ENCODE assay signal across 1 cellular context in the genomic region with DNA sequence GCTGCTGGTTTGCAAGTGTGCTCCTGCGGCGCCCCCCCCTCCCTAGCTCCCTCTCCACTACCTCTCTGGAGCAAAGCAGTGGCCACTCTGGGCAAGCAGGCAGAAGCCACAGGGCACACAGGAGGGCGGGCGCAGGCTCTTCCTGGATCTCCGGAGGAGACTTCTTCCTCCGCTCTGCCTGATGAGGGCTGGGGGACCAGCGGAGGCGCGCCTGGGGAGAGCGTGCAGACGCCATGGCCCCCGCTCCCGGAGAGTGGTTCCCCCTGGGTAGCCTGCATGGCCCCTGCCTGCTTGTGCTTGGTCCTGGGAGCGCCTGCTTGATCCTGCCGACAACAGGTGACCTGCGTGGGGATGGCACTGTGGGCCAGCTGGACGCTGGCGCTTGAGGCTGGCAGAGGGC.
TF ChIP-seq lines count a peak whose summit lies in the region.

No MANE protein-coding gene starts in this region.

TF ChIP-seq in WTC11, 78 proteins besides CTCF, POLR2A, EP300 and RAD21 (continued from another document):
- TF ChIP-seq, protein P1, sequence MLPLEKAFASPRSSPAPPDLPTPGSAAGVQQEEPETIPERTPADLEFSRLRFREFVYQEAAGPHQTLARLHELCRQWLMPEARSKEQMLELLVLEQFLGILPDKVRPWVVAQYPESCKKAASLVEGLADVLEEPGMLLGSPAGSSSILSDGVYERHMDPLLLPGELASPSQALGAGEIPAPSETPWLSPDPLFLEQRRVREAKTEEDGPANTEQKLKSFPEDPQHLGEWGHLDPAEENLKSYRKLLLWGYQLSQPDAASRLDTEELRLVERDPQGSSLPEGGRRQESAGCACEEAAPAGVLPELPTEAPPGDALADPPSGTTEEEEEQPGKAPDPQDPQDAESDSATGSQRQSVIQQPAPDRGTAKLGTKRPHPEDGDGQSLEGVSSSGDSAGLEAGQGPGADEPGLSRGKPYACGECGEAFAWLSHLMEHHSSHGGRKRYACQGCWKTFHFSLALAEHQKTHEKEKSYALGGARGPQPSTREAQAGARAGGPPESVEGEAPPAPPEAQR (CRISPR knock-in tag; IDR thresholded peaks at IDR 0.05), result no peak
- TF ChIP-seq RORB (CRISPR knock-in tag; IDR thresholded peaks at IDR 0.05), result no peak
- TF ChIP-seq ZNF219 (CRISPR knock-in tag; IDR thresholded peaks at IDR 0.05; ENCODE audit: borderline replicate concordance), result no peak
- TF ChIP-seq, protein P2, sequence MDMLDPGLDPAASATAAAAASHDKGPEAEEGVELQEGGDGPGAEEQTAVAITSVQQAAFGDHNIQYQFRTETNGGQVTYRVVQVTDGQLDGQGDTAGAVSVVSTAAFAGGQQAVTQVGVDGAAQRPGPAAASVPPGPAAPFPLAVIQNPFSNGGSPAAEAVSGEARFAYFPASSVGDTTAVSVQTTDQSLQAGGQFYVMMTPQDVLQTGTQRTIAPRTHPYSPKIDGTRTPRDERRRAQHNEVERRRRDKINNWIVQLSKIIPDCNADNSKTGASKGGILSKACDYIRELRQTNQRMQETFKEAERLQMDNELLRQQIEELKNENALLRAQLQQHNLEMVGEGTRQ (CRISPR knock-in tag; IDR thresholded peaks at IDR 0.05), result no peak
- no peak for TF ChIP-seq TEAD4 (CRISPR knock-in tag; IDR thresholded peaks at IDR 0.05)
- TF ChIP-seq, protein P3, sequence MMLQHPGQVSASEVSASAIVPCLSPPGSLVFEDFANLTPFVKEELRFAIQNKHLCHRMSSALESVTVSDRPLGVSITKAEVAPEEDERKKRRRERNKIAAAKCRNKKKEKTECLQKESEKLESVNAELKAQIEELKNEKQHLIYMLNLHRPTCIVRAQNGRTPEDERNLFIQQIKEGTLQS (CRISPR knock-in tag; conservative IDR thresholded peaks at IDR 0.05), result no peak
- TF ChIP-seq, protein P4, sequence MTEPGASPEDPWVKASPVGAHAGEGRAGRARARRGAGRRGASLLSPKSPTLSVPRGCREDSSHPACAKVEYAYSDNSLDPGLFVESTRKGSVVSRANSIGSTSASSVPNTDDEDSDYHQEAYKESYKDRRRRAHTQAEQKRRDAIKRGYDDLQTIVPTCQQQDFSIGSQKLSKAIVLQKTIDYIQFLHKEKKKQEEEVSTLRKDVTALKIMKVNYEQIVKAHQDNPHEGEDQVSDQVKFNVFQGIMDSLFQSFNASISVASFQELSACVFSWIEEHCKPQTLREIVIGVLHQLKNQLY (CRISPR knock-in tag; IDR thresholded peaks at IDR 0.05), result no peak
